ENCODE assay signal across 28 cellular contexts in the genomic region with DNA sequence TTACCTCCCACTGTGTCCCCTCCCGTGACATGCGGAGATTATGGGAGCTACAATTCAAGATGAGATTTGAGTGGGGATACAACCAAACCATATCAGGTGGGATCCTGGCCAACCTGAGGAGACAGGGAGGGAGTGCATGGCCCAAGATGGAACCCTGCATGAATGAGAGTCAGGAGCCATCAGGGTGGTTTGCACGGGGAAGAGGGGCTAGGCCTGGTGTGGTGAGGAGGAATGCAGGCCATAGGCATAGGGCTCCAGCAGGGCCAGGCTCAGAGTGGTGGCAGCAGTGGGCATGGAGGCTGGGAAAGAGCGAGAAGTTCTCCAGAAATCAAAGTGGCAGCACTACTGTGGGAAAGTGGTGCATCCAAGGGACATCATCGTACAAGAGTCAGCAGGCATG.
"Had no signal": no experiment of that assay in that cellular context is flagged by ENCODE, and none has a peak within 500 bp of the region (broad histone marks: within the 10 kb centered on the region; RNA-seq: fewer than 3 reads in every experiment).

No MANE protein-coding gene starts in this region.

- DNase-seq: hippocampal formation; left colon; left lung; lower lobe of right lung; mammary epithelial cell; mesenchymal stem cell; naive B cell; natural killer cell; nephron progenitor cell; pancreas; posterior cingulate gyrus; retina; right cardiac atrium; stimulated activated CD4-positive, alpha-beta T cell treated with anti-CD3 and anti-CD28 coated beads, Interleukin-12 subunit alpha, Interleukin-12 subunit beta, amount 100 ng/mL, for 4 hours; stimulated activated CD4-positive, alpha-beta T cell treated with anti-CD3 and anti-CD28 coated beads, Interleukin-15, amount 100 ng/mL, for 24 hours; stimulated activated CD4-positive, alpha-beta T cell treated with anti-CD3 and anti-CD28 coated beads, Interleukin-2, amount 100 ng/mL, for 24 hours; stimulated activated CD4-positive, alpha-beta T cell treated with anti-CD3 and anti-CD28 coated beads, Interleukin-4, amount 100 ng/mL, for 1 hour; stimulated activated naive B cell treated with anti-CD40 and anti-IgM and Interleukin-4, amounts not matched to agents 10 μg/mL and 1 μg/mL and 100 μg/mL, for 72 hours; stimulated activated naive CD8-positive, alpha-beta T cell treated with anti-CD3 and anti-CD28 coated beads, Interleukin-15, Interleukin-2, amounts not matched to agents 100 U/mL and 50 U/mL, for 24 hours; stomach; testis; thyroid gland; transverse colon; upper lobe of left lung had no signal

- H3K4me1 ChIP-seq: left lung, lower lobe of right lung, prostate gland, testis, thyroid gland, upper lobe of left lung had no signal

- H2AFZ ChIP-seq: neural progenitor cell had no signal

- H3K9ac ChIP-seq: neural progenitor cell had no signal

- H3K4me2 ChIP-seq: neural progenitor cell had no signal

- H3K4me3 ChIP-seq: left lung, lower lobe of right lung, neural progenitor cell, pancreas, prostate gland, skin epidermis, stomach, testis, thyroid gland, transverse colon, upper lobe of left lung had no signal

- H3K9me3 ChIP-seq: left lung, lower lobe of right lung, pancreas, prostate gland, stomach, testis, thyroid gland, transverse colon, upper lobe of left lung had no signal

- H3K27me3 ChIP-seq: left lung, neural progenitor cell, pancreas, testis, thyroid gland, transverse colon, upper lobe of left lung had no signal

- H3K27ac ChIP-seq: left lung, lower lobe of right lung, neural progenitor cell, pancreas, prostate gland, skin epidermis, stomach, testis, thyroid gland, transverse colon, upper lobe of left lung had no signal

- ATAC-seq: left colon; left lung; lower lobe of right lung; natural killer cell; pancreas; right cardiac atrium; sciatic nerve; stimulated activated naive B cell treated with anti-CD40 and anti-IgM and Interleukin-4, amounts not matched to agents 10 μg/mL and 1 μg/mL and 100 μg/mL, for 72 hours; stimulated activated naive CD8-positive, alpha-beta T cell treated with anti-CD3 and anti-CD28 coated beads, Interleukin-15, Interleukin-2, amounts not matched to agents 100 U/mL and 50 U/mL, for 24 hours had no signal

- H3K36me3 ChIP-seq: left lung, lower lobe of right lung, neural progenitor cell, pancreas, prostate gland, stomach, thyroid gland, transverse colon, upper lobe of left lung had no signal
